18 cellular contexts compared by ENCODE assay signal in the genomic region with DNA sequence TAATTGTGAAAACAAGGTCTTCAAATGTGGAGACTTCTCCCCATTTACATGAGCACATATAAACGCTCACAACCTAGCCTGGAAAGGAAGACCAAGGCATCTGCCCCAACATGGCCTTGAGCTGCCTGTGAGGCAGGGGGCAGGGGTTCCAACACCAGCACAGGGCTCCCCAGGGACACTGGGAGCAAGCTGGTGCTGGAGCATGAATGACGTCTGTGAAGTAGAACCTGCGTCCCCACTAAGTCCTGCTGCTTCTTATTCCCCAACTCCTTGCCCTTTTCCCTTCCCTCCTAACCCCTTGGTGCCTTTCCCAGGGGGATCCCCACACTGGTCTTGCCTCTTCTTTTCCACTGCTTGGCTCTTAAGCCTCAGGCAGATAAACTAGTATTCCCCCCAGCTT.
DNase-seq lines count a peak whose midpoint lies in the region; ATAC-seq and TF ChIP-seq lines count a peak whose summit lies in the region.
"Had no signal": no experiment of that assay in that cellular context is flagged by ENCODE, and none has a peak within 500 bp of the region (broad histone marks: within the 10 kb centered on the region; RNA-seq: fewer than 3 reads in every experiment).

No MANE protein-coding gene starts in this region.

- CTCF ChIA-PET in CD8-positive, alpha-beta T cell (lab: Charles Lee), result interaction anchor here (0.7 to 14.6 kb wide), 5 partner anchors 9 to 255 kb away, joined by 3 to 355 read pairs (median 3); no protein-coding TSS in a partner anchor

- peaks cover 51% of the 10 kb centered on the region for H4K20me1 ChIP-seq in BLaER1

- H3K36me3 ChIP-seq in BLaER1 (peaks cover 96% of the 10 kb centered on the region), psoas muscle (ENCODE audit: insufficient read depth in 1 of 2, low read depth in 1 of 2) (peaks cover 5 to 91% of the 10 kb centered on the region in 2 donors)
- peaks cover 67% of the 10 kb centered on the region for H3K36me3 ChIP-seq in CD8-positive, alpha-beta T cell (ENCODE audit: insufficient read depth, low read length)

- TF ChIP-seq CTCF in CD8-positive, alpha-beta T cell (IDR thresholded peaks at IDR 0.05), result no peak
- no peak for TF ChIP-seq CTCF in psoas muscle (IDR thresholded peaks at IDR 0.05)

- peaks cover 93% of the 10 kb centered on the region for H3K36me3 Mint-ChIP-seq in CD8-positive, alpha-beta T cell
- H3K36me3 Mint-ChIP-seq in central memory CD8-positive, alpha-beta T cell (ENCODE audit: insufficient read depth), result peaks cover 43% of the 10 kb centered on the region
- peaks cover 0 to 97% (median 5%) of the 10 kb centered on the region in 3 donors for H3K36me3 Mint-ChIP-seq in naive thymus-derived CD8-positive, alpha-beta T cell

- no peaks in the 10 kb centered on the region for H3K9me3 ChIP-seq in BLaER1
- no peaks in the 10 kb centered on the region for H3K9me3 ChIP-seq in CD8-positive, alpha-beta T cell (ENCODE audit: low read length)
- no peaks in the 10 kb centered on the region for H3K9me3 ChIP-seq in psoas muscle

- H3K27me3 Mint-ChIP-seq in CD8-positive, alpha-beta T cell (ENCODE audit: low read depth), result no peaks in the 10 kb centered on the region
- no peaks in the 10 kb centered on the region for H3K27me3 Mint-ChIP-seq in central memory CD8-positive, alpha-beta T cell
- no peaks in the 10 kb centered on the region for H3K27me3 Mint-ChIP-seq in naive thymus-derived CD8-positive, alpha-beta T cell
- H3K27me3 Mint-ChIP-seq: CD8-positive, alpha-beta memory T cell had no signal

- peak overlapping the region; percentile 74 for H3K27ac Mint-ChIP-seq in CD8-positive, alpha-beta T cell
- H3K27ac Mint-ChIP-seq in central memory CD8-positive, alpha-beta T cell (ENCODE audit: low read depth), result peak overlapping the region; percentile 70
- H3K27ac Mint-ChIP-seq in naive thymus-derived CD8-positive, alpha-beta T cell, result peak overlapping the region; percentile 40 to 80 (median 66)

- H3K27me3 ChIP-seq in BLaER1 (no peaks in the 10 kb centered on the region), psoas muscle (ENCODE audit: insufficient read depth in 3 of 3, low read length in 2 of 3) (no peaks in the 10 kb centered on the region)
- no peaks in the 10 kb centered on the region for H3K27me3 ChIP-seq in CD8-positive, alpha-beta T cell (ENCODE audit: insufficient read depth, low read length)

- H3K4me3 ChIP-seq in BLaER1 (no peak overlapping the region), psoas muscle (no peak overlapping the region)
- H3K4me3 ChIP-seq in CD8-positive, alpha-beta T cell (ENCODE audit: low read depth, low read length), result no peak overlapping the region

- H3K9me3 Mint-ChIP-seq in CD8-positive, alpha-beta T cell, result no peaks in the 10 kb centered on the region
- no peaks in the 10 kb centered on the region for H3K9me3 Mint-ChIP-seq in central memory CD8-positive, alpha-beta T cell
- H3K9me3 Mint-ChIP-seq in naive thymus-derived CD8-positive, alpha-beta T cell, result no peaks in the 10 kb centered on the region
- H3K9me3 Mint-ChIP-seq: CD8-positive, alpha-beta memory T cell had no signal

- ATAC-seq in CD8-positive, alpha-beta T cell, result no peak
- ATAC-seq in central memory CD8-positive, alpha-beta T cell (replicated peaks; ENCODE audit: extremely low read depth, poor library complexity, severe bottlenecking), result no peak
- no peak for ATAC-seq in naive thymus-derived CD8-positive, alpha-beta T cell
- ATAC-seq in psoas muscle, result no peak

- H3K4me3 Mint-ChIP-seq in CD8-positive, alpha-beta T cell, result no peak overlapping the region
- no peak overlapping the region for H3K4me3 Mint-ChIP-seq in central memory CD8-positive, alpha-beta T cell
- no peak overlapping the region for H3K4me3 Mint-ChIP-seq in naive thymus-derived CD8-positive, alpha-beta T cell

- intact Hi-C loops in CD8-positive, alpha-beta T cell (cut with DNase I, micrococcal nuclease), result no loop called here
- intact Hi-C loops in psoas muscle (cut with DNase I), result loop anchor here (5.0 kb wide), 3 partner anchors 125 to 475 kb away; no protein-coding TSS in a partner anchor

- H3K27ac ChIP-seq in BLaER1, result no peak overlapping the region
- H3K27ac ChIP-seq in CD8-positive, alpha-beta T cell (ENCODE audit: low read depth, low read length), result no peak overlapping the region
- H3K27ac ChIP-seq in psoas muscle, result no peak overlapping the region
- H3K27ac ChIP-seq: HL-60 had no signal

- DNase-seq in CD8-positive, alpha-beta T cell, result no peak
- no peak for DNase-seq in central memory CD8-positive, alpha-beta T cell (ENCODE audit: low spot score in 2 of 2)
- no peak for DNase-seq in naive thymus-derived CD8-positive, alpha-beta T cell
- DNase-seq in UCSD-AML1 (lab: John Stamatoyannopoulos, UW; ENCODE audit: unreplicated experiment) (no peak), glomerular visceral epithelial cell (ENCODE audit: extremely low spot score) (no peak), psoas muscle (no peak), NCI-H748 treated with DMSO at 0.1 percent for 48 hours (lab: John Stamatoyannopoulos, UW) (no peak)
- DNase-seq: ACHN; CD8-positive, alpha-beta memory T cell; DND-41; GDM1; MV-4-11; NCI-H1436; NCI-H2029 treated with DMSO at 0.1 percent for 48 hours; NCI-H526; OCI-M1 had no signal

- POLR2A ChIA-PET in CD8-positive, alpha-beta T cell (lab: Charles Lee), result interaction anchor here (0.6 kb wide), 1 partner anchor 84 kb away, joined by 3 read pairs; no protein-coding TSS in a partner anchor
- POLR2A ChIA-PET in naive thymus-derived CD8-positive, alpha-beta T cell (lab: Charles Lee), result interaction anchor here (1.4 kb wide), 1 partner anchor 21 kb away, joined by 3 read pairs; no protein-coding TSS in a partner anchor

- peaks cover 13% of the 10 kb centered on the region for H3K4me1 ChIP-seq in BLaER1
- no peaks in the 10 kb centered on the region for H3K4me1 ChIP-seq in CD8-positive, alpha-beta T cell (ENCODE audit: insufficient read depth, low read length)
- no peaks in the 10 kb centered on the region for H3K4me1 ChIP-seq in psoas muscle

- 71 to 92% (median 73%) methylated on average over 3 of the region's 3 CpGs for WGBS in psoas muscle, 3 donors

- 0 out of 2 replicates have a peak overlapping the region, but pooled peaks have one; percentile 5 for H3K9ac ChIP-seq in BLaER1

- H3K4me2 ChIP-seq in BLaER1, result peak overlapping the region; percentile 6; the same call in 1 of the 2 replicates

- H3K4me1 Mint-ChIP-seq in CD8-positive, alpha-beta T cell (ENCODE audit: low read depth), result peaks cover 3% of the 10 kb centered on the region
- H3K4me1 Mint-ChIP-seq in central memory CD8-positive, alpha-beta T cell, result no peaks in the 10 kb centered on the region
- peaks cover 0 to 27% (median 15%) of the 10 kb centered on the region in 4 donors for H3K4me1 Mint-ChIP-seq in naive thymus-derived CD8-positive, alpha-beta T cell

Comparison
In these comparisons a context has a peak if more than half of its experiments do, and no peak if none do; other contexts are left out.
1. intact Hi-C loops: an anchor here in psoas muscle (5.0 kb wide); none called in CD8-positive, alpha-beta T cell.